In genomic region chr3:169472259-169472900, GRCh38 we compare ENCODE assay signal across 6 cellular contexts.
"Had no signal": no experiment of that assay in that cellular context is flagged by ENCODE, and none has a peak within 500 bp of the region (broad histone marks: within the 10 kb centered on the region; RNA-seq: fewer than 3 reads in every experiment).

No MANE protein-coding gene starts in this region.

- H3K4me2 ChIP-seq: KMS-11 had no signal

- H3K9ac ChIP-seq: KMS-11 had no signal

- DNase-seq: IMR-90, KBM-7, KG1 had no signal

- H3K27ac ChIP-seq: HL-60, KMS-11 had no signal

- FAIRE-seq: HTR-8/SVneo had no signal
